Comparison of ENCODE assay signal across 16 cellular contexts in the genomic region with DNA sequence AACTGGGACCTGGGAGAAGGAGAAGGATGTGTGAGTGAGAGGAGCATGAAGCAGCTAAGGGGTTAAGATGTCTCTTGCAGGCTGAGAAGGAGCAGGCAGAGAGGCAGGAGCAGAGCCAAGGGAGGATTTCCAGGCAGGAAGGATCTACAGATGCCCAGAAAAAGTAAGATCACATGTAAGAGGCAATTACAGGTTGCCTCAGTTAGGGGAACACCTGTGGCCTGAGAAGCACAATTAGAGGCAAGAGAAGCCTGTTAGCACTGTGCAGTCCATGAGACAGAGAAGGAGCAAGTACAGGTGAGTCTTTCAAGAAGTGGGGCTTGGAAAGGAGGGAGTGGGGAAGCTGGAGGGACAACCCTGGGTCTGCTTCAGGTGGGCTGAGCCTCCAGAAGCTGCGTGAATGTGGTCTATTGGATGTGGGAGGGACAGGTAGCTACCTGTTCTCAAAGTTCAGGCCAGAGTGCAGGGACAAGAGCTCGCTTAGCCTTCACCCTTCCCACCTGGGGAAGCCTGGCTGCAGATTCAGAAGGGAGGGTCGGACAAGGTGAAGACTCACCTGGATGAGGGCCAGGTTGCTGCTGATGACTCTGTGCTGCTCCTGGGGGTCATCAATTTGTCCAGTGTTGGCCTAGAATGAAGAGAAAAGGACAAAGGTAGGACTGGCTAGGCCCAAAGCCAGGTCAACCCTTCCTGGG.
"Had no signal": no experiment of that assay in that cellular context is flagged by ENCODE, and none has a peak within 500 bp of the region (broad histone marks: within the 10 kb centered on the region; RNA-seq: fewer than 3 reads in every experiment).

No MANE protein-coding gene starts in this region.

- H3K27ac ChIP-seq: cardiac muscle cell, gastrocnemius medialis, left lung, pancreas had no signal

- H3K36me3 ChIP-seq: cardiac muscle cell, pancreas had no signal

- H3K27me3 ChIP-seq: cardiac muscle cell, gastrocnemius medialis, left lung, pancreas had no signal

- DNase-seq: activated CD4-positive, alpha-beta memory T cell treated with anti-CD3 and anti-CD28 coated beads, Interleukin-2, amount 10 ng/mL, durations not matched to agents 7 days and 5 days; activated CD4-positive, alpha-beta T cell treated with anti-CD3 and anti-CD28 coated beads for 48 hours; activated CD4-positive, CD25-positive, alpha-beta regulatory T cell; activated naive CD8-positive, alpha-beta T cell treated with anti-CD3 and anti-CD28 coated beads for 36 hours; amniotic stem cell; gastrocnemius medialis; kidney; left lung; mammary epithelial cell; naive B cell; pancreas; SK-N-SH; stimulated activated CD4-positive, alpha-beta T cell treated with anti-CD3 and anti-CD28 coated beads, Interleukin-4, amount 100 ng/mL, for 4 hours; stimulated activated naive B cell treated with anti-CD40 and anti-IgM and Interleukin-4, amounts not matched to agents 10 μg/mL and 1 μg/mL and 100 μg/mL, for 72 hours had no signal

- H3K4me2 ChIP-seq: SK-N-SH had no signal

- H3K4me1 ChIP-seq: gastrocnemius medialis, left lung, pancreas had no signal

- H3K4me3 ChIP-seq: cardiac muscle cell, gastrocnemius medialis, left lung, pancreas had no signal

- H3K9ac ChIP-seq: SK-N-SH had no signal

- ATAC-seq: gastrocnemius medialis; left lung; pancreas; sciatic nerve; stimulated activated naive B cell treated with anti-CD40 and anti-IgM and Interleukin-4, amounts not matched to agents 10 μg/mL and 1 μg/mL and 100 μg/mL, for 72 hours had no signal

- H3K9me3 ChIP-seq: gastrocnemius medialis, pancreas, SK-N-SH had no signal
